In genomic region chr22:20113551-20114310, GRCh38 we compare ENCODE assay signal across 1 cellular context.
TF ChIP-seq lines count a peak whose summit lies in the region.

No MANE protein-coding gene starts in this region.

TF ChIP-seq in neural cell, 6 proteins besides CTCF, POLR2A, EP300 and RAD21:
- TF ChIP-seq POLR2AphosphoS5 (IDR thresholded peaks at IDR 0.05) (peak; percentile 11), EZH2 (IDR thresholded peaks at IDR 0.05; ENCODE audit: borderline replicate concordance, insufficient read depth, low read length, poor library complexity, severe bottlenecking) (no peak)
TF ChIP-seq in neural cell: peak in this region for 1.
